ENCODE assay signal across 7 cellular contexts in genomic region chr7:96203781-96204180, GRCh38.
"Had no signal": no experiment of that assay in that cellular context is flagged by ENCODE, and none has a peak within 500 bp of the region (broad histone marks: within the 10 kb centered on the region; RNA-seq: fewer than 3 reads in every experiment).

No MANE protein-coding gene starts in this region.

- DNase-seq: GM23248, GOT3, H7, HFFc6, KBM-7 had no signal

- ATAC-seq: HCT116, HepG2 had no signal
